In genomic region chr12:11804130-11804529, GRCh38 we compare ENCODE assay signal across 12 cellular contexts.
"Had no signal": no experiment of that assay in that cellular context is flagged by ENCODE, and none has a peak within 500 bp of the region (broad histone marks: within the 10 kb centered on the region; RNA-seq: fewer than 3 reads in every experiment).

No MANE protein-coding gene starts in this region.

- H3K4me2 ChIP-seq: hepatocyte had no signal

- H3K27me3 Mint-ChIP-seq: activated CD8-positive, alpha-beta T cell treated with anti-CD3 and anti-CD28 coated beads for 36 hours; type B pancreatic cell had no signal

- H3K9me3 Mint-ChIP-seq: activated CD8-positive, alpha-beta T cell treated with anti-CD3 and anti-CD28 coated beads for 36 hours; activated T-cell treated with anti-CD3 and anti-CD28 coated beads, Interleukin-2, amount 50 U/mL, for 72 hours; type B pancreatic cell had no signal

- ATAC-seq: activated CD8-positive, alpha-beta T cell treated with anti-CD3 and anti-CD28 coated beads for 36 hours; activated T-cell treated with anti-CD3 and anti-CD28 coated beads, Interleukin-2, amount 50 U/mL, for 72 hours; sciatic nerve had no signal

- H3K27me3 ChIP-seq: cardiac muscle cell, hepatocyte, spleen had no signal

- H3K9me3 ChIP-seq: spleen had no signal

- DNase-seq: activated CD8-positive, alpha-beta memory T cell treated with anti-CD3 and anti-CD28 coated beads, Interleukin-2, amount 50 U/mL, for 4 hours; activated CD8-positive, alpha-beta T cell treated with anti-CD3 and anti-CD28 coated beads for 36 hours; activated naive CD4-positive, alpha-beta T cell; activated T-cell treated with anti-CD3 and anti-CD28 coated beads, Interleukin-2, amount 50 U/mL, for 72 hours; spleen; stimulated activated CD4-positive, alpha-beta T cell treated with anti-CD3 and anti-CD28 coated beads, Interleukin-1b, Interleukin-23, amount 100 ng/mL, for 48 hours; stimulated activated naive CD4-positive, alpha-beta T cell treated with Interleukin-2 at 50 U/mL for 16 hours; T-helper 2 cell had no signal

- H3K36me3 ChIP-seq: cardiac muscle cell, spleen had no signal

- H3K4me3 ChIP-seq: cardiac muscle cell, hepatocyte, spleen had no signal

- H3K27ac Mint-ChIP-seq: activated CD8-positive, alpha-beta T cell treated with anti-CD3 and anti-CD28 coated beads for 36 hours; activated T-cell treated with anti-CD3 and anti-CD28 coated beads, Interleukin-2, amount 50 U/mL, for 72 hours; type B pancreatic cell had no signal

- H2AFZ ChIP-seq: hepatocyte had no signal

- H3K4me3 Mint-ChIP-seq: activated CD8-positive, alpha-beta T cell treated with anti-CD3 and anti-CD28 coated beads for 36 hours; activated T-cell treated with anti-CD3 and anti-CD28 coated beads, Interleukin-2, amount 50 U/mL, for 72 hours; type B pancreatic cell had no signal
